In genomic region chr17:66707051-66707450, GRCh38 we compare ENCODE assay signal across 19 cellular contexts.
DNase-seq lines count a peak whose midpoint lies in the region; ATAC-seq and TF ChIP-seq lines count a peak whose summit lies in the region.
"Had no signal": no experiment of that assay in that cellular context is flagged by ENCODE, and none has a peak within 500 bp of the region (broad histone marks: within the 10 kb centered on the region; RNA-seq: fewer than 3 reads in every experiment).

No MANE protein-coding gene starts in this region.

- TF ChIP-seq CTCF in natural killer cell (IDR thresholded peaks at IDR 0.05): no peak
- TF ChIP-seq CTCF in foreskin keratinocyte (conservative IDR thresholded peaks at IDR 0.05): no peak

- peaks cover 25 to 45% of the 10 kb centered on the region in 2 donors for H3K4me1 Mint-ChIP-seq in natural killer cell treated with Interleukin-12 subunit alpha and Interleukin-12 subunit beta and Interleukin-15 and Interleukin-18, amount 100 ng/mL, for 72 hours (ENCODE audit: low read depth in 2 of 2)
- peaks cover 19 to 26% of the 10 kb centered on the region in 2 donors for H3K4me1 Mint-ChIP-seq in natural killer cell
- H3K4me1 Mint-ChIP-seq in activated T-helper 1 cell treated with anti-CD3 and anti-CD28 coated beads, Interleukin-12 subunit alpha, Interleukin-12 subunit beta, Interleukin-2, Interleukin-4 antibody, amounts not matched to agents 30 ng/mL and 10 ng/mL and 1 ng/mL, durations not matched to agents 14 hours and 24 hours and 36 hours (ENCODE audit: low read depth): peaks cover 28% of the 10 kb centered on the region
- H3K4me1 Mint-ChIP-seq in naive thymus-derived CD8-positive, alpha-beta T cell: peaks cover 10 to 28% (median 24%) of the 10 kb centered on the region in 4 donors

- WGBS in aorta, 2 donors: 96 to 97% methylated on average over 1 of the region's 1 CpG

- no peaks in the 10 kb centered on the region for H3K36me3 Mint-ChIP-seq in natural killer cell treated with Interleukin-12 subunit alpha and Interleukin-12 subunit beta and Interleukin-15 and Interleukin-18, amount 100 ng/mL, for 72 hours
- no peaks in the 10 kb centered on the region for H3K36me3 Mint-ChIP-seq in natural killer cell
- H3K36me3 Mint-ChIP-seq in activated T-helper 1 cell treated with anti-CD3 and anti-CD28 coated beads, Interleukin-12 subunit alpha, Interleukin-12 subunit beta, Interleukin-2, Interleukin-4 antibody, amounts not matched to agents 30 ng/mL and 10 ng/mL and 1 ng/mL, durations not matched to agents 14 hours and 24 hours and 36 hours (ENCODE audit: low read depth): peaks cover 22% of the 10 kb centered on the region
- H3K36me3 Mint-ChIP-seq in naive thymus-derived CD8-positive, alpha-beta T cell: peaks cover 0 to 23% (median 9%) of the 10 kb centered on the region in 3 donors

- H3K9me3 Mint-ChIP-seq in natural killer cell treated with Interleukin-12 subunit alpha and Interleukin-12 subunit beta and Interleukin-15 and Interleukin-18, amount 100 ng/mL, for 72 hours: no peaks in the 10 kb centered on the region
- H3K9me3 Mint-ChIP-seq in natural killer cell: no peaks in the 10 kb centered on the region
- H3K9me3 Mint-ChIP-seq in activated T-helper 1 cell treated with anti-CD3 and anti-CD28 coated beads, Interleukin-12 subunit alpha, Interleukin-12 subunit beta, Interleukin-2, Interleukin-4 antibody, amounts not matched to agents 30 ng/mL and 10 ng/mL and 1 ng/mL, durations not matched to agents 14 hours and 24 hours and 36 hours: no peaks in the 10 kb centered on the region
- no peaks in the 10 kb centered on the region for H3K9me3 Mint-ChIP-seq in naive thymus-derived CD8-positive, alpha-beta T cell

- peak overlapping the region; percentile 35 to 46 for H3K27ac Mint-ChIP-seq in natural killer cell treated with Interleukin-12 subunit alpha and Interleukin-12 subunit beta and Interleukin-15 and Interleukin-18, amount 100 ng/mL, for 72 hours
- no peak overlapping the region for H3K27ac Mint-ChIP-seq in natural killer cell
- peak overlapping the region; percentile 76 for H3K27ac Mint-ChIP-seq in activated T-helper 1 cell treated with anti-CD3 and anti-CD28 coated beads, Interleukin-12 subunit alpha, Interleukin-12 subunit beta, Interleukin-2, Interleukin-4 antibody, amounts not matched to agents 30 ng/mL and 10 ng/mL and 1 ng/mL, durations not matched to agents 14 hours and 24 hours and 36 hours
- peak overlapping the region in 3 of 10 donors; percentile 29 to 78 (median 78) for H3K27ac Mint-ChIP-seq in naive thymus-derived CD8-positive, alpha-beta T cell

- H3K4me3 Mint-ChIP-seq in natural killer cell treated with Interleukin-12 subunit alpha and Interleukin-12 subunit beta and Interleukin-15 and Interleukin-18, amount 100 ng/mL, for 72 hours: no peak overlapping the region
- no peak overlapping the region for H3K4me3 Mint-ChIP-seq in natural killer cell
- H3K4me3 Mint-ChIP-seq in activated T-helper 1 cell treated with anti-CD3 and anti-CD28 coated beads, Interleukin-12 subunit alpha, Interleukin-12 subunit beta, Interleukin-2, Interleukin-4 antibody, amounts not matched to agents 30 ng/mL and 10 ng/mL and 1 ng/mL, durations not matched to agents 14 hours and 24 hours and 36 hours: no peak overlapping the region
- no peak overlapping the region for H3K4me3 Mint-ChIP-seq in naive thymus-derived CD8-positive, alpha-beta T cell

- H3K27me3 ChIP-seq in foreskin keratinocyte (no peaks in the 10 kb centered on the region), aorta (ENCODE audit: control insufficient read depth in 1 of 2, insufficient read depth in 2 of 2, low read length in 1 of 2) (no peaks in the 10 kb centered on the region)
- H3K27me3 ChIP-seq: BLaER1 treated with 17β-estradiol and CSF1 and Interleukin-3, amounts not matched to agents 10 nM and 100 nM had no signal

- H3K36me3 ChIP-seq in aorta (ENCODE audit: control insufficient read depth in 1 of 2, insufficient read depth in 2 of 2, low read length in 1 of 2): no peaks in the 10 kb centered on the region

- H3K27me3 Mint-ChIP-seq in natural killer cell treated with Interleukin-12 subunit alpha and Interleukin-12 subunit beta and Interleukin-15 and Interleukin-18, amount 100 ng/mL, for 72 hours: no peaks in the 10 kb centered on the region
- H3K27me3 Mint-ChIP-seq in natural killer cell (ENCODE audit: low read depth in 2 of 2): no peaks in the 10 kb centered on the region
- no peaks in the 10 kb centered on the region for H3K27me3 Mint-ChIP-seq in activated T-helper 1 cell treated with anti-CD3 and anti-CD28 coated beads, Interleukin-12 subunit alpha, Interleukin-12 subunit beta, Interleukin-2, Interleukin-4 antibody, amounts not matched to agents 30 ng/mL and 10 ng/mL and 1 ng/mL, durations not matched to agents 14 hours and 24 hours and 36 hours (ENCODE audit: insufficient read depth)
- H3K27me3 Mint-ChIP-seq in naive thymus-derived CD8-positive, alpha-beta T cell: no peaks in the 10 kb centered on the region

- no peak for DNase-seq in natural killer cell treated with Interleukin-12 subunit alpha and Interleukin-12 subunit beta and Interleukin-15 and Interleukin-18, amount 100 ng/mL, for 72 hours (ENCODE audit: low spot score)
- no peak for DNase-seq in natural killer cell
- no peak for DNase-seq in activated T-helper 1 cell treated with anti-CD3 and anti-CD28 coated beads, Interleukin-12 subunit alpha, Interleukin-12 subunit beta, Interleukin-2, Interleukin-4 antibody, amounts not matched to agents 30 ng/mL and 10 ng/mL and 1 ng/mL, durations not matched to agents 14 hours and 24 hours and 36 hours (ENCODE audit: low spot score)
- DNase-seq in foreskin keratinocyte: peak; percentile 38 to 79
- DNase-seq in aorta: no peak
- DNase-seq in glomerular visceral epithelial cell (ENCODE audit: extremely low spot score): no peak
- no peak for DNase-seq in naive thymus-derived CD8-positive, alpha-beta T cell
- DNase-seq: activated CD4-positive, CD25-positive, alpha-beta regulatory T cell treated with anti-CD3 and anti-CD28 coated beads, Interleukin-2, amount 50 U/mL, for 72 hours; Calu3; DND-41; glutamatergic neuron; KG1; NCI-H1436; NCI-H2107; NCI-H446 treated with DMSO at 0.1 percent for 48 hours; occipital lobe; SIG-M5 had no signal

- intact Hi-C loops in natural killer cell (cut with micrococcal nuclease): no loop called here
- intact Hi-C loops in activated T-helper 1 cell treated with anti-CD3 and anti-CD28 coated beads, Interleukin-12 subunit alpha, Interleukin-12 subunit beta, Interleukin-2, Interleukin-4 antibody, amounts not matched to agents 30 ng/mL and 10 ng/mL and 1 ng/mL, durations not matched to agents 14 hours and 24 hours and 36 hours (cut with micrococcal nuclease): no loop called here
- intact Hi-C loops in aorta (cut with DNase I): no loop called here

- no peaks in the 10 kb centered on the region for H3K9me3 ChIP-seq in aorta (ENCODE audit: control insufficient read depth, low read length)
- H3K9me3 ChIP-seq: BLaER1 treated with 17β-estradiol and CSF1 and Interleukin-3, amounts not matched to agents 10 nM and 100 nM had no signal

- no peaks in the 10 kb centered on the region for H3K4me1 ChIP-seq in foreskin keratinocyte
- H3K4me1 ChIP-seq in aorta (ENCODE audit: control insufficient read depth in 1 of 2, insufficient read depth in 2 of 2, low read length in 2 of 2): no peaks in the 10 kb centered on the region

- H3K4me3 ChIP-seq in aorta (ENCODE audit: low read length in 2 of 2): no peak overlapping the region
- H3K4me3 ChIP-seq: BLaER1 treated with 17β-estradiol and CSF1 and Interleukin-3, amounts not matched to agents 10 nM and 100 nM; lung had no signal

- no peak for ATAC-seq in natural killer cell treated with Interleukin-12 subunit alpha and Interleukin-12 subunit beta and Interleukin-15 and Interleukin-18, amount 100 ng/mL, for 72 hours
- ATAC-seq in natural killer cell (no peak), foreskin keratinocyte (no peak), aorta (ENCODE audit: low FRiP score) (no peak)
- ATAC-seq in naive thymus-derived CD8-positive, alpha-beta T cell: no peak

- H3K27ac ChIP-seq in foreskin keratinocyte (no peak overlapping the region), aorta (ENCODE audit: low read depth in 1 of 2, low read length in 2 of 2) (no peak overlapping the region)
- H3K27ac ChIP-seq: BLaER1 treated with 17β-estradiol and CSF1 and Interleukin-3, amounts not matched to agents 10 nM and 100 nM had no signal

- POLR2A ChIA-PET in naive thymus-derived CD8-positive, alpha-beta T cell (lab: Charles Lee): interaction anchor here (0.7 kb wide), 1 partner anchor 90 kb away, joined by 3 read pairs; no protein-coding TSS in a partner anchor

Comparison
In these comparisons a context has a peak if more than half of its experiments do, and no peak if none do; other contexts are left out.
1. H3K27ac Mint-ChIP-seq: peak in natural killer cell treated with Interleukin-12 subunit alpha and Interleukin-12 subunit beta and Interleukin-15 and Interleukin-18, amount 100 ng/mL, for 72 hours (2 of 2) and activated T-helper 1 cell treated with anti-CD3 and anti-CD28 coated beads, Interleukin-12 subunit alpha, Interleukin-12 subunit beta, Interleukin-2, Interleukin-4 antibody, amounts not matched to agents 30 ng/mL and 10 ng/mL and 1 ng/mL, durations not matched to agents 14 hours and 24 hours and 36 hours (single experiment); none in natural killer cell (0 of 2).
2. DNase-seq: peak in foreskin keratinocyte (2 of 2); none in natural killer cell treated with Interleukin-12 subunit alpha and Interleukin-12 subunit beta and Interleukin-15 and Interleukin-18, amount 100 ng/mL, for 72 hours (single experiment), natural killer cell (single experiment), activated T-helper 1 cell treated with anti-CD3 and anti-CD28 coated beads, Interleukin-12 subunit alpha, Interleukin-12 subunit beta, Interleukin-2, Interleukin-4 antibody, amounts not matched to agents 30 ng/mL and 10 ng/mL and 1 ng/mL, durations not matched to agents 14 hours and 24 hours and 36 hours (single experiment), aorta (0 of 2), glomerular visceral epithelial cell (single experiment) and naive thymus-derived CD8-positive, alpha-beta T cell (0 of 10).